In genomic region chr20:35892871-35893270, GRCh38 we compare ENCODE assay signal across 25 cellular contexts.
"Had no signal": no experiment of that assay in that cellular context is flagged by ENCODE, and none has a peak within 500 bp of the region (broad histone marks: within the 10 kb centered on the region; RNA-seq: fewer than 3 reads in every experiment).

No MANE protein-coding gene starts in this region.

- H3K4me3 Mint-ChIP-seq: activated CD8-positive, alpha-beta T cell treated with anti-CD3 and anti-CD28 coated beads for 36 hours; activated naive CD4-positive, alpha-beta T cell treated with anti-CD3 and anti-CD28 coated beads, Interleukin-2, amount 50 U/mL, for 24 hours; activated T-helper 1 cell treated with anti-CD3 and anti-CD28 coated beads, Interleukin-12 subunit alpha, Interleukin-12 subunit beta, Interleukin-2, Interleukin-4 antibody, amounts not matched to agents 30 ng/mL and 10 ng/mL and 1 ng/mL, durations not matched to agents 14 hours and 24 hours and 36 hours had no signal

- H3K27me3 ChIP-seq: breast epithelium had no signal

- H3K36me3 ChIP-seq: breast epithelium had no signal

- H3K4me1 ChIP-seq: breast epithelium had no signal

- DNase-seq: activated CD4-positive, alpha-beta T cell treated with anti-CD3 and anti-CD28 coated beads for 4 hours; activated CD8-positive, alpha-beta memory T cell treated with anti-CD3 and anti-CD28 coated beads, Interleukin-2, amount 50 U/mL, for 4 hours; activated CD8-positive, alpha-beta T cell treated with anti-CD3 and anti-CD28 coated beads for 36 hours; activated effector memory CD4-positive, alpha-beta T cell treated with Interleukin-2 at 50 U/mL for 16 hours; activated naive CD4-positive, alpha-beta T cell; aorta; caudate nucleus; Kasumi-1; NCI-H1105 treated with DMSO at 0.1 percent for 48 hours; NCI-H1436 treated with DMSO at 0.1 percent for 48 hours; NCI-H187; NCI-H2081 treated with DMSO at 0.1 percent for 48 hours; NCI-H2171; NCI-H2227 treated with DMSO at 0.1 percent for 48 hours; NCI-H446 treated with DMSO at 0.1 percent for 48 hours; NCI-H524 treated with DMSO at 0.1 percent for 48 hours; NCI-H748 treated with DMSO at 0.1 percent for 48 hours; T-helper 1 cell had no signal

- H3K27me3 Mint-ChIP-seq: activated CD8-positive, alpha-beta T cell treated with anti-CD3 and anti-CD28 coated beads for 36 hours; activated naive CD4-positive, alpha-beta T cell treated with anti-CD3 and anti-CD28 coated beads, Interleukin-2, amount 50 U/mL, for 24 hours had no signal

- H3K27ac ChIP-seq: breast epithelium, SK-N-MC had no signal

- FAIRE-seq: K562 had no signal

- H3K4me3 ChIP-seq: breast epithelium, K562, SK-N-MC had no signal

- ATAC-seq: activated CD4-positive, CD25-positive, alpha-beta regulatory T cell treated with anti-CD3 and anti-CD28 coated beads, Interleukin-2, amount 50 U/mL, for 24 hours; K562; Right ventricle myocardium inferior had no signal

- H3K27ac Mint-ChIP-seq: activated CD8-positive, alpha-beta T cell treated with anti-CD3 and anti-CD28 coated beads for 36 hours; activated naive CD4-positive, alpha-beta T cell treated with anti-CD3 and anti-CD28 coated beads, Interleukin-2, amount 50 U/mL, for 24 hours; activated T-helper 1 cell treated with anti-CD3 and anti-CD28 coated beads, Interleukin-12 subunit alpha, Interleukin-12 subunit beta, Interleukin-2, Interleukin-4 antibody, amounts not matched to agents 30 ng/mL and 10 ng/mL and 1 ng/mL, durations not matched to agents 14 hours and 24 hours and 36 hours had no signal

- H3K9me3 ChIP-seq: breast epithelium had no signal

- H3K9me3 Mint-ChIP-seq: activated CD8-positive, alpha-beta T cell treated with anti-CD3 and anti-CD28 coated beads for 36 hours; activated naive CD4-positive, alpha-beta T cell treated with anti-CD3 and anti-CD28 coated beads, Interleukin-2, amount 50 U/mL, for 24 hours; activated T-helper 1 cell treated with anti-CD3 and anti-CD28 coated beads, Interleukin-12 subunit alpha, Interleukin-12 subunit beta, Interleukin-2, Interleukin-4 antibody, amounts not matched to agents 30 ng/mL and 10 ng/mL and 1 ng/mL, durations not matched to agents 14 hours and 24 hours and 36 hours had no signal
